In the genomic region with DNA sequence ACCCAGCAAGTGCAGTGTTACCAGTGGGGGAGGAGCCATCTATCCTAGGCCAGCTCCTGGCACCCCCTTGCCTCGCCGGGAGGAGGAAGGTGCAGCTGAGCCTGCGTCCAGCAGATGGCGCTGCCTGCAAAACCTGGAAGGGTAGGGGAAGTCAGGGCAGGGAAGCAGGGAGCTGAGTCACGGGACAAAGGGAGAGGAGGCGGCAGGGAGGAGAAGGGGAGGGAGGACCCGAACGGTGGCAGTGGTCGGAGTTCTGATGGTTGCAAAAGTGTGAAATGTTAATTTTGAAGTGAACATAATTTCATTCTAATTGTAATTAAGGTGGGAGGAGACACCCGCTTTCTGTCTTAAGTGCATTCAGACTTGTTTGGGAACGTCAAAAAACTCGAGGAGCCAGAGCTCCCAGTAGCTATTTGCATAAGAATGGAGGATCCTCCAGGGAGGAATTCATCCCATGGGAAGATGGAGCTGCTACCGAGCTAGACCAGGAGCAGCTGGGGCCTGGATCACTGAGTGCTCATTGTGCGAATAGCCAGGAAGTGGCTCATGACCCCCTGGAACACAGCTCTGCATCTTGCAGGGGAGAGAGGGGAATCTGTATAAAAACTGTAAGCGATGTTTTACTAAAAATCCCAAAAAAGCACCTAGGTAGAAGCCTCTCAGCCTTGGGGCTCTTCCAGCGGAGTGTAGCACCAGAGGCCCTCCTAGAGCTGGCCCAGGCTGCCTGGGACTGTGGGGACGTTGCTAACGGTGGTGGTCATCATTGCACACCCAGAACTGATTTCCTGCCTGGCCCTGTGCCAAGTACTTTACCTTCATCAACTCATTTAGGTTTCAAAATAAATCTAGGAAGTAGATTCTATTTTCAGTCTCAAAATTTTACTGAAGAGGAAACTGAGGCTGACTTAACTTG, we compare ENCODE assay signal across 8 cellular contexts. TPM values are rescaled to one million over a fixed set of nuclear protein-coding genes. Genes with fewer than 3 reads are reported as not detected.
DNase-seq lines count a peak whose midpoint lies in the region; ATAC-seq and TF ChIP-seq lines count a peak whose summit lies in the region.

No MANE protein-coding gene starts in this region.

- H3K27me3 Mint-ChIP-seq in activated CD4-positive, alpha-beta memory T cell treated with anti-CD3 and anti-CD28 coated beads, Interleukin-2, amount 10 ng/mL, durations not matched to agents 7 days and 5 days: peaks cover 10% of the 10 kb centered on the region

- peak; percentile 100 for ATAC-seq in GM19351 (IDR thresholded peaks at IDR 0.05; ENCODE audit: unreplicated experiment)
- ATAC-seq in HG03520 (IDR thresholded peaks at IDR 0.05; ENCODE audit: unreplicated experiment): peak; percentile 100
- peak; percentile 100 for ATAC-seq in right lobe of liver

- no peak overlapping the region for H3K9ac ChIP-seq in BLaER1 treated with 17β-estradiol and CSF1 and Interleukin-3, amounts not matched to agents 10 nM and 100 nM

- TF ChIP-seq CTCF in dorsolateral prefrontal cortex (IDR thresholded peaks at IDR 0.05 in 54 of 56, conservative IDR thresholded peaks at IDR 0.05 in 2 of 56; ENCODE audit: low read depth in 1 of 56, partially characterized antibody in 56 of 56) (peak; percentile 92 to 99 (median 98)), right lobe of liver (IDR thresholded peaks at IDR 0.05) (peak; percentile 96 to 98 (median 98))

- CTCF ChIA-PET in activated CD4-positive, alpha-beta memory T cell treated with anti-CD3 and anti-CD28 coated beads, Interleukin-2, amount 10 ng/mL, durations not matched to agents 7 days and 5 days (lab: Charles Lee): interaction anchor here (0.6 to 3.9 kb wide), 52 partner anchors 8 to 442 kb away, joined by 3 to 27 read pairs (median 4); partner anchors contain the start of genes FAM234B, GPRC5A and GSG1

- H3K27ac ChIP-seq in BLaER1 treated with 17β-estradiol and CSF1 and Interleukin-3, amounts not matched to agents 10 nM and 100 nM: peak overlapping the region in 3 of 11 experiments; percentile 18 to 42 (median 19); a peak in 3 of 22 replicates
- peak overlapping the region in 49 of 59 donors; percentile 14 to 84 (median 64) for H3K27ac ChIP-seq in dorsolateral prefrontal cortex
- H3K27ac ChIP-seq in right lobe of liver: no peak overlapping the region

- DNase-seq in NCI-H774 (lab: John Stamatoyannopoulos, UW) (peak; percentile 81), dorsolateral prefrontal cortex (peak; percentile 77 to 96 (median 93)), right lobe of liver (peak; percentile 91 to 94 (median 93))
- DNase-seq in activated CD4-positive, alpha-beta memory T cell treated with anti-CD3 and anti-CD28 coated beads, Interleukin-2, amount 10 ng/mL, durations not matched to agents 7 days and 5 days: peak; percentile 79
- DNase-seq in stimulated activated CD4-positive, alpha-beta T cell treated with anti-CD3 and anti-CD28 coated beads, Interleukin-4, amount 100 ng/mL, for 4 hours: peak; percentile 72 to 74

- 0 out of 22 replicates have a peak, but pooled peaks cover 0 to 2% (median 0%) of the 10 kb centered on the region in 11 experiments for H3K27me3 ChIP-seq in BLaER1 treated with 17β-estradiol and CSF1 and Interleukin-3, amounts not matched to agents 10 nM and 100 nM
- no peaks in the 10 kb centered on the region for H3K27me3 ChIP-seq in dorsolateral prefrontal cortex
- no peaks in the 10 kb centered on the region for H3K27me3 ChIP-seq in right lobe of liver

- H3K36me3 ChIP-seq in BLaER1 treated with 17β-estradiol and CSF1 and Interleukin-3, amounts not matched to agents 10 nM and 100 nM: no peaks in the 10 kb centered on the region
- H3K36me3 ChIP-seq in right lobe of liver: no peaks in the 10 kb centered on the region

- TF ChIP-seq POLR2A in right lobe of liver (IDR thresholded peaks at IDR 0.05): no peak

- H3K4me3 ChIP-seq in BLaER1 treated with 17β-estradiol and CSF1 and Interleukin-3, amounts not matched to agents 10 nM and 100 nM: peak overlapping the region in 2 of 10 experiments; percentile 9 to 12; a peak in 2 of 20 replicates
- peak overlapping the region; percentile 11 to 71 (median 50) for H3K4me3 ChIP-seq in dorsolateral prefrontal cortex
- H3K4me3 ChIP-seq in right lobe of liver: peak overlapping the region in 1 of 3 donors; percentile 39

- H3K9me3 Mint-ChIP-seq in activated CD4-positive, alpha-beta memory T cell treated with anti-CD3 and anti-CD28 coated beads, Interleukin-2, amount 10 ng/mL, durations not matched to agents 7 days and 5 days: no peaks in the 10 kb centered on the region

- H3K4me2 ChIP-seq in BLaER1 treated with 17β-estradiol and CSF1 and Interleukin-3, amounts not matched to agents 10 nM and 100 nM: peak overlapping the region; percentile 22 to 79 (median 59)

- 19% methylated on average over 15 of the region's 18 CpGs for WGBS in right lobe of liver (ENCODE audit: insufficient coverage, low coverage, low lambda C conversion rate, missing lambda C conversion rate)

- peaks cover 16 to 26% (median 19%) of the 10 kb centered on the region in 10 experiments for H3K4me1 ChIP-seq in BLaER1 treated with 17β-estradiol and CSF1 and Interleukin-3, amounts not matched to agents 10 nM and 100 nM
- peaks cover 0 to 5% (median 0%) of the 10 kb centered on the region in 4 donors for H3K4me1 ChIP-seq in right lobe of liver

- POLR2A ChIA-PET in activated CD4-positive, alpha-beta memory T cell treated with anti-CD3 and anti-CD28 coated beads, Interleukin-2, amount 10 ng/mL, durations not matched to agents 7 days and 5 days (lab: Charles Lee): no interaction called here

- no peak overlapping the region for H3K27ac Mint-ChIP-seq in activated CD4-positive, alpha-beta memory T cell treated with anti-CD3 and anti-CD28 coated beads, Interleukin-2, amount 10 ng/mL, durations not matched to agents 7 days and 5 days

- H4K20me1 ChIP-seq in BLaER1 treated with 17β-estradiol and CSF1 and Interleukin-3, amounts not matched to agents 10 nM and 100 nM: no peaks in the 10 kb centered on the region

- peaks cover 3% of the 10 kb centered on the region for H3K4me1 Mint-ChIP-seq in activated CD4-positive, alpha-beta memory T cell treated with anti-CD3 and anti-CD28 coated beads, Interleukin-2, amount 10 ng/mL, durations not matched to agents 7 days and 5 days

- no peaks in the 10 kb centered on the region for H3K9me3 ChIP-seq in BLaER1 treated with 17β-estradiol and CSF1 and Interleukin-3, amounts not matched to agents 10 nM and 100 nM (replicated peaks in 1 of 11)
- no peaks in the 10 kb centered on the region for H3K9me3 ChIP-seq in right lobe of liver

- no peaks in the 10 kb centered on the region for H3K36me3 Mint-ChIP-seq in activated CD4-positive, alpha-beta memory T cell treated with anti-CD3 and anti-CD28 coated beads, Interleukin-2, amount 10 ng/mL, durations not matched to agents 7 days and 5 days (ENCODE audit: low read depth)

- no peak overlapping the region for H3K4me3 Mint-ChIP-seq in activated CD4-positive, alpha-beta memory T cell treated with anti-CD3 and anti-CD28 coated beads, Interleukin-2, amount 10 ng/mL, durations not matched to agents 7 days and 5 days

- intact Hi-C loops in dorsolateral prefrontal cortex (cut with DNase I): loop anchor here in 1 of 2 donors (5.0 kb wide), 1 partner anchor 276 kb away; no protein-coding TSS in a partner anchor
- intact Hi-C loops in right lobe of liver (cut with DNase I): no loop called here

RNA-seq across cellular contexts. Expression of gene EMP1, which starts 59.5 kb away (rescaled TPM):
- total RNA-seq in activated CD4-positive, alpha-beta memory T cell treated with anti-CD3 and anti-CD28 coated beads, Interleukin-2, amount 10 ng/mL, durations not matched to agents 7 days and 5 days: 100 to 1,000 TPM in 1 of 2 experiments, 10 to 100 TPM in 1; 90.4 to 101 TPM
- total RNA-seq in dorsolateral prefrontal cortex: 100 to 1,000 TPM in 8 of 120 experiments, 10 to 100 TPM in 109, 1 to 10 TPM in 3; 6.7 to 201 (median 32.3) TPM
- total RNA-seq in right lobe of liver: 10 to 100 TPM in 4 of 6 experiments, 1 to 10 TPM in 2; 3.1 to 25.0 (median 14.5) TPM

Comparison
In these comparisons a context has a peak if more than half of its experiments do, and no peak if none do; other contexts are left out.
1. H3K27ac ChIP-seq: peak in dorsolateral prefrontal cortex (49 of 59); none in right lobe of liver (0 of 3).
2. Peak in every context shown above with its lines, with median percentiles within 50 percentile points of each other: ATAC-seq and DNase-seq.